In genomic region chr9:86765736-86766410, GRCh38 we compare ENCODE assay signal across 3 cellular contexts.
TF ChIP-seq lines count a peak whose summit lies in the region.

No MANE protein-coding gene starts in this region.

TF ChIP-seq in IMR-90, 13 proteins besides CTCF, POLR2A, EP300 and RAD21:
- TF ChIP-seq RCOR1 (IDR thresholded peaks at IDR 0.05; ENCODE audit: insufficient replicate concordance, low read length) (no peak), ELK1 (IDR thresholded peaks at IDR 0.05; ENCODE audit: borderline replicate concordance, low read depth, low read length) (no peak), CEBPB (IDR thresholded peaks at IDR 0.05; ENCODE audit: low read depth, low read length) (no peak), SMC3 (IDR thresholded peaks at IDR 0.05; ENCODE audit: low read depth, low read length) (no peak), RFX5 (IDR thresholded peaks at IDR 0.05; ENCODE audit: low read depth, low read length) (no peak), MAFK (IDR thresholded peaks at IDR 0.05; ENCODE audit: low read depth, low read length) (no peak), CHD1 (IDR thresholded peaks at IDR 0.05; ENCODE audit: low read depth, low read length) (no peak), MAZ (IDR thresholded peaks at IDR 0.05; ENCODE audit: borderline replicate concordance, low read depth, low read length) (no peak), BHLHE40 (IDR thresholded peaks at IDR 0.05; ENCODE audit: low read depth, low read length) (no peak), FOS (IDR thresholded peaks at IDR 0.05; ENCODE audit: low read depth, low read length) (no peak), MXI1 (IDR thresholded peaks at IDR 0.05; ENCODE audit: borderline replicate concordance, low read depth, low read length) (no peak), NFE2L2 (IDR thresholded peaks at IDR 0.05; ENCODE audit: low read depth, low read length) (no peak), USF2 (IDR thresholded peaks at IDR 0.05; ENCODE audit: low read depth, low read length) (no peak)

TF ChIP-seq in WTC11, 78 proteins besides CTCF, POLR2A, EP300 and RAD21:
- TF ChIP-seq ZNF532 (CRISPR knock-in tag; IDR thresholded peaks at IDR 0.05; ENCODE audit: borderline replicate concordance) (no peak), HMGA2 (CRISPR knock-in tag; IDR thresholded peaks at IDR 0.05) (no peak), ZNF121 (CRISPR knock-in tag; IDR thresholded peaks at IDR 0.05) (0 out of 2 replicates have a peak, but pooled peaks have one; percentile 4), PRRX2 (CRISPR knock-in tag; IDR thresholded peaks at IDR 0.05) (no peak), ELF4 (CRISPR knock-in tag; IDR thresholded peaks at IDR 0.05; ENCODE audit: low read depth) (no peak)

TF ChIP-seq in HepG2, 621 proteins besides CTCF, POLR2A, EP300 and RAD21:
- TF ChIP-seq ZNF703 (CRISPR knock-in tag; IDR thresholded peaks at IDR 0.05; ENCODE audit: borderline replicate concordance), result no peak
- no peak for TF ChIP-seq MIXL1 (CRISPR knock-in tag; IDR thresholded peaks at IDR 0.05)
- no peak for TF ChIP-seq ZNF879 (CRISPR knock-in tag; IDR thresholded peaks at IDR 0.05)
- TF ChIP-seq ZNF451 (CRISPR knock-in tag; IDR thresholded peaks at IDR 0.05), result no peak
- TF ChIP-seq NFAT5 (CRISPR knock-in tag; IDR thresholded peaks at IDR 0.05), result no peak
- TF ChIP-seq NR2C2 (CRISPR knock-in tag; IDR thresholded peaks at IDR 0.05; ENCODE audit: borderline replicate concordance), result no peak
- no peak for TF ChIP-seq ZBTB21 (CRISPR knock-in tag; IDR thresholded peaks at IDR 0.05)
- no peak for TF ChIP-seq ZNF772 (CRISPR knock-in tag; IDR thresholded peaks at IDR 0.05)
- no peak for TF ChIP-seq ZMYM2 (CRISPR knock-in tag; IDR thresholded peaks at IDR 0.05)
- no peak for TF ChIP-seq ZC3H13 (CRISPR knock-in tag; IDR thresholded peaks at IDR 0.05)
- TF ChIP-seq SIN3A (IDR thresholded peaks at IDR 0.05; ENCODE audit: borderline replicate concordance, low read depth, low read length), result no peak
- no peak for TF ChIP-seq ZNF7 (CRISPR knock-in tag; IDR thresholded peaks at IDR 0.05)
- TF ChIP-seq ZBTB8A (CRISPR knock-in tag; IDR thresholded peaks at IDR 0.05; ENCODE audit: borderline replicate concordance, low read depth), result no peak
- no peak for TF ChIP-seq CCAR2 (optimal IDR thresholded peaks at IDR 0.05; ENCODE audit: low read depth, low read length)
- no peak for TF ChIP-seq GLI4 (CRISPR knock-in tag; IDR thresholded peaks at IDR 0.05; ENCODE audit: borderline replicate concordance)
- TF ChIP-seq ZMAT3 (CRISPR knock-in tag; conservative IDR thresholded peaks at IDR 0.05), result no peak
- no peak for TF ChIP-seq HOXA7 (CRISPR knock-in tag; IDR thresholded peaks at IDR 0.05)
- no peak for TF ChIP-seq DR1 (CRISPR knock-in tag; IDR thresholded peaks at IDR 0.05)
